In the genomic region with DNA sequence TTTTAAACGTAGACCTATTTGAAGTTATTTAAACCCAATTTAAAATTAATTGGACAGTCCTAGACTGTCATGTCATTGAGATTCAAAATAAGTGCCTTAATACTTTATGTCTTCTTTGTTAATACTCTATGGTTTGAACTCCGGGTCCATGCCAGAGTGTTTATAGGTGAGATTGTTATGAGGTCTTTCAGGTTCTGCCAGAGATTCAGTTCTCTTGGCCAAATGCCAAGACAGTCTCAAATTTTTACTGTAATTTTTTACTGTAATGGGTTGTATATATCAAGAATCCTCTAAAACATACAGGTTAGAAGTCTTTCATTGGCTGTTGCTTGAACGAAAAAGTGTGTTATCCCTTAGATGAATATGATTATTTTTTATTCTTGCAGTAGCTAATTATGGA, we compare ENCODE assay signal across 15 cellular contexts. TPM values are rescaled to one million over a fixed set of nuclear protein-coding genes. Genes with fewer than 3 reads are reported as not detected.
DNase-seq lines count a peak whose midpoint lies in the region; ATAC-seq and TF ChIP-seq lines count a peak whose summit lies in the region.
"Had no signal": no experiment of that assay in that cellular context is flagged by ENCODE, and none has a peak within 500 bp of the region (broad histone marks: within the 10 kb centered on the region; RNA-seq: fewer than 3 reads in every experiment).

No MANE protein-coding gene starts in this region.

- TF ChIP-seq CTCF in GM23338 (conservative IDR thresholded peaks at IDR 0.05; ENCODE audit: low read depth in 2 of 2) = no peak
- TF ChIP-seq CTCF in RWPE1 (conservative IDR thresholded peaks at IDR 0.05; ENCODE audit: low read depth) = no peak
- TF ChIP-seq CTCF in mesothelial cell of epicardium (IDR thresholded peaks at IDR 0.05; ENCODE audit: unreplicated experiment) = no peak

- no peaks in the 10 kb centered on the region for H3F3A ChIP-seq in GM23338 (replicated peaks; ENCODE audit: low read depth)

- H3K4me1 ChIP-seq in GM23338 (ENCODE audit: insufficient read depth) = peaks cover 61% of the 10 kb centered on the region

- H3K36me3 ChIP-seq in GM23338 (ENCODE audit: insufficient read depth) = no peaks in the 10 kb centered on the region

- peaks cover 3% of the 10 kb centered on the region; the same call in 1 of the 2 replicates for H3K27me3 ChIP-seq in GM23338 (ENCODE audit: insufficient read depth)

- peaks cover 83% of the 10 kb centered on the region for H3K79me2 ChIP-seq in GM23338 (replicated peaks; ENCODE audit: insufficient read depth)

- no peak overlapping the region for H3K4me3 ChIP-seq in GM23338

- intact Hi-C loops in activated CD4-positive, alpha-beta T cell treated with anti-CD3 and anti-CD28 coated beads for 36 hours (cut with DNase I, micrococcal nuclease) = loop anchor here (2.0 to 5.0 kb wide), 5 partner anchors 23 to 196 kb away; a partner anchor contains a TSS

- peaks cover 65% of the 10 kb centered on the region for H3K4me1 Mint-ChIP-seq in activated CD4-positive, alpha-beta T cell treated with anti-CD3 and anti-CD28 coated beads, Interleukin-2, amount 10 ng/mL, durations not matched to agents 7 days and 5 days
- H3K4me1 Mint-ChIP-seq in activated CD4-positive, alpha-beta T cell treated with anti-CD3 and anti-CD28 coated beads for 36 hours = peaks cover 76% of the 10 kb centered on the region
- H3K4me1 Mint-ChIP-seq in GM23338 (peaks cover 67% of the 10 kb centered on the region), mesothelial cell of epicardium (peaks cover 65% of the 10 kb centered on the region)

- POLR2A ChIA-PET in activated CD4-positive, alpha-beta T cell treated with anti-CD3 and anti-CD28 coated beads, Interleukin-2, amount 10 ng/mL, durations not matched to agents 7 days and 5 days (lab: Charles Lee) = interaction anchor here (0.6 kb wide), 1 partner anchor 861 kb away, joined by 3 read pairs; no protein-coding TSS in a partner anchor
- POLR2A ChIA-PET in activated CD4-positive, alpha-beta T cell treated with anti-CD3 and anti-CD28 coated beads for 36 hours (lab: Charles Lee) = no interaction called here
- POLR2A ChIA-PET in RWPE1 (lab: Yijun Ruan, JAX; ENCODE audit: low non-redundant PET) = no interaction called here

- 0 out of 2 replicates have a peak, but pooled peaks cover 6% of the 10 kb centered on the region for H4K20me1 ChIP-seq in GM23338 (replicated peaks; ENCODE audit: insufficient read depth)

- no peaks in the 10 kb centered on the region for H3K9me2 ChIP-seq in GM23338 (ENCODE audit: insufficient read depth)

- H3K9me3 Mint-ChIP-seq in activated CD4-positive, alpha-beta T cell treated with anti-CD3 and anti-CD28 coated beads, Interleukin-2, amount 10 ng/mL, durations not matched to agents 7 days and 5 days = no peaks in the 10 kb centered on the region
- no peaks in the 10 kb centered on the region for H3K9me3 Mint-ChIP-seq in activated CD4-positive, alpha-beta T cell treated with anti-CD3 and anti-CD28 coated beads for 36 hours (ENCODE audit: low read depth)
- no peaks in the 10 kb centered on the region for H3K9me3 Mint-ChIP-seq in GM23338
- H3K9me3 Mint-ChIP-seq in mesothelial cell of epicardium = no peaks in the 10 kb centered on the region
- H3K9me3 Mint-ChIP-seq: activated B cell treated with CpG ODN at 0.5 μM for 24 hours; HFFc6; stimulated activated naive CD8-positive, alpha-beta T cell treated with anti-CD3 and anti-CD28 coated beads, Interleukin-15, Interleukin-2, amounts not matched to agents 100 ng/mL and 50 ng/mL, for 24 hours had no signal

- CTCF ChIA-PET in activated CD4-positive, alpha-beta T cell treated with anti-CD3 and anti-CD28 coated beads, Interleukin-2, amount 10 ng/mL, durations not matched to agents 7 days and 5 days (lab: Charles Lee) = no interaction called here
- CTCF ChIA-PET in activated CD4-positive, alpha-beta T cell treated with anti-CD3 and anti-CD28 coated beads for 36 hours (lab: Charles Lee) = interaction anchor here (0.8 to 1.5 kb wide), 3 partner anchors 19 to 33 kb away, joined by 3 to 6 read pairs (median 5); no protein-coding TSS in a partner anchor
- CTCF ChIA-PET in RWPE1 (lab: Yijun Ruan, JAX) = interaction anchor here (0.6 kb wide), 1 partner anchor 32 kb away, joined by 4 read pairs; no protein-coding TSS in a partner anchor

- no peak overlapping the region for H2AFZ ChIP-seq in GM23338

- H3K4me3 Mint-ChIP-seq in activated CD4-positive, alpha-beta T cell treated with anti-CD3 and anti-CD28 coated beads, Interleukin-2, amount 10 ng/mL, durations not matched to agents 7 days and 5 days = peak overlapping the region; percentile 31
- no peak overlapping the region for H3K4me3 Mint-ChIP-seq in activated CD4-positive, alpha-beta T cell treated with anti-CD3 and anti-CD28 coated beads for 36 hours
- no peak overlapping the region for H3K4me3 Mint-ChIP-seq in GM23338
- no peak overlapping the region for H3K4me3 Mint-ChIP-seq in mesothelial cell of epicardium
- H3K4me3 Mint-ChIP-seq: activated B cell treated with CpG ODN at 0.5 μM for 24 hours; HFFc6; stimulated activated naive CD8-positive, alpha-beta T cell treated with anti-CD3 and anti-CD28 coated beads, Interleukin-15, Interleukin-2, amounts not matched to agents 100 ng/mL and 50 ng/mL, for 24 hours had no signal

- 0 out of 2 replicates have a peak overlapping the region, but pooled peaks have one; percentile 0 for H3K4me2 ChIP-seq in GM23338

- H3K27me3 Mint-ChIP-seq in activated CD4-positive, alpha-beta T cell treated with anti-CD3 and anti-CD28 coated beads, Interleukin-2, amount 10 ng/mL, durations not matched to agents 7 days and 5 days = no peaks in the 10 kb centered on the region
- no peaks in the 10 kb centered on the region for H3K27me3 Mint-ChIP-seq in activated CD4-positive, alpha-beta T cell treated with anti-CD3 and anti-CD28 coated beads for 36 hours
- H3K27me3 Mint-ChIP-seq in GM23338 (ENCODE audit: insufficient read depth, low read depth, poor library complexity) (peaks cover 4% of the 10 kb centered on the region), mesothelial cell of epicardium (ENCODE audit: low read depth) (no peaks in the 10 kb centered on the region)
- H3K27me3 Mint-ChIP-seq: activated B cell treated with CpG ODN at 0.5 μM for 24 hours; stimulated activated naive CD8-positive, alpha-beta T cell treated with anti-CD3 and anti-CD28 coated beads, Interleukin-15, Interleukin-2, amounts not matched to agents 100 ng/mL and 50 ng/mL, for 24 hours had no signal

- H3K36me3 Mint-ChIP-seq in activated CD4-positive, alpha-beta T cell treated with anti-CD3 and anti-CD28 coated beads, Interleukin-2, amount 10 ng/mL, durations not matched to agents 7 days and 5 days (ENCODE audit: low read depth) = peaks cover 38% of the 10 kb centered on the region
- peaks cover 2% of the 10 kb centered on the region for H3K36me3 Mint-ChIP-seq in activated CD4-positive, alpha-beta T cell treated with anti-CD3 and anti-CD28 coated beads for 36 hours (ENCODE audit: low read depth)
- H3K36me3 Mint-ChIP-seq in GM23338 (ENCODE audit: low read depth) = no peaks in the 10 kb centered on the region
- H3K36me3 Mint-ChIP-seq in mesothelial cell of epicardium = no peaks in the 10 kb centered on the region

- H3K27ac ChIP-seq in GM23338 (ENCODE audit: low read depth) = no peak overlapping the region
- no peak overlapping the region for H3K27ac ChIP-seq in RWPE1

- no peak for DNase-seq in activated CD4-positive, alpha-beta T cell treated with anti-CD3 and anti-CD28 coated beads, Interleukin-2, amount 10 ng/mL, durations not matched to agents 7 days and 5 days
- no peak for DNase-seq in activated CD4-positive, alpha-beta T cell treated with anti-CD3 and anti-CD28 coated beads for 36 hours
- no peak for DNase-seq in GM23338 (ENCODE audit: low spot score)
- peak; percentile 26 for DNase-seq in RWPE1 (ENCODE audit: low spot score)
- DNase-seq in mesothelial cell of epicardium (ENCODE audit: low spot score in 2 of 2, unreplicated experiment in 2 of 2) = no peak
- no peak for DNase-seq in HK-2 (ENCODE audit: unreplicated experiment)
- DNase-seq in NCI-H187 treated with DMSO at 0.1 percent for 48 hours (lab: John Stamatoyannopoulos, UW) = no peak
- DNase-seq in activated effector memory CD4-positive, alpha-beta T cell treated with anti-CD3 and anti-CD28 coated beads, Interleukin-2, amount 50 U/mL, for 16 hours = no peak
- DNase-seq: activated B cell treated with CpG ODN at 0.5 μM for 24 hours, cerebellar nuclear complex, HFFc6, NCI-H1436 treated with DMSO at 0.1 percent for 48 hours, NCI-H510A treated with DMSO at 0.1 percent for 48 hours had no signal

- H3K27ac Mint-ChIP-seq in activated CD4-positive, alpha-beta T cell treated with anti-CD3 and anti-CD28 coated beads, Interleukin-2, amount 10 ng/mL, durations not matched to agents 7 days and 5 days = no peak overlapping the region
- H3K27ac Mint-ChIP-seq in activated CD4-positive, alpha-beta T cell treated with anti-CD3 and anti-CD28 coated beads for 36 hours = no peak overlapping the region
- H3K27ac Mint-ChIP-seq in GM23338 (no peak overlapping the region), mesothelial cell of epicardium (peak overlapping the region; percentile 35)
- H3K27ac Mint-ChIP-seq: HFFc6 had no signal

- ATAC-seq in activated CD4-positive, alpha-beta T cell treated with anti-CD3 and anti-CD28 coated beads for 36 hours = no peak
- no peak for ATAC-seq in GM23338
- ATAC-seq: Panc1 had no signal

TF ChIP-seq in GM23338, 12 proteins besides CTCF, POLR2A, EP300 and RAD21 (continues in another document):
- TF ChIP-seq ZNF114 (CRISPR knock-in tag; IDR thresholded peaks at IDR 0.05) (no peak), EZH2phosphoT487 (IDR thresholded peaks at IDR 0.05; ENCODE audit: unreplicated experiment) (no peak), NANOG (IDR thresholded peaks at IDR 0.05; ENCODE audit: borderline replicate concordance) (no peak)

RNA-seq across cellular contexts. Expression of a gene that starts 3.9 kb away (rescaled TPM):
- 100 to 1,000 TPM; 360 to 444 TPM for total RNA-seq in activated CD4-positive, alpha-beta T cell treated with anti-CD3 and anti-CD28 coated beads, Interleukin-2, amount 10 ng/mL, durations not matched to agents 7 days and 5 days
- total RNA-seq in activated CD4-positive, alpha-beta T cell treated with anti-CD3 and anti-CD28 coated beads for 36 hours = 100 to 1,000 TPM in 1 of 2 experiments, 10 to 100 TPM in 1; 72.5 to 101 TPM
- total RNA-seq in GM23338 (2014; rRNA removed; shearing (Covaris generic)) = 75.1 and 767 TPM in 2 replicates
- 57.0 and 68.5 TPM in 2 replicates for polyA plus RNA-seq in GM23338 (2016; fragmentation: Nextera tagmentation; extraction: Ambion mirVana)
- 98.7 to 104 TPM (median 101 TPM) in 3 replicates for total RNA-seq in mesothelial cell of epicardium
